ENCODE assay signal across 8 cellular contexts in genomic region chr4:153143527-153144348, GRCh38.
DNase-seq lines count a peak whose midpoint lies in the region; ATAC-seq and TF ChIP-seq lines count a peak whose summit lies in the region.

No MANE protein-coding gene starts in this region.

- H3K4me3 ChIP-seq in mammary epithelial cell (replicated peaks in 1 of 3; ENCODE audit: insufficient read depth in 1 of 3, low read depth in 2 of 3, low read length in 3 of 3) (no peak overlapping the region), parathyroid adenoma (ENCODE audit: low read depth, low read length) (no peak overlapping the region)

- no peak for TF ChIP-seq CTCF in mammary epithelial cell (conservative IDR thresholded peaks at IDR 0.05 in 1 of 2, IDR thresholded peaks at IDR 0.05 in 1 of 2; ENCODE audit: extremely low read depth in 1 of 2, insufficient read depth in 1 of 2, low read depth in 1 of 2, low read length in 2 of 2)
- no peak for TF ChIP-seq CTCF in parathyroid adenoma (IDR thresholded peaks at IDR 0.05)

- no peaks in the 10 kb centered on the region for H4K20me1 ChIP-seq in mammary epithelial cell (ENCODE audit: insufficient read depth, low read length)

- H3K27ac ChIP-seq in mammary epithelial cell (ENCODE audit: insufficient read depth, low read depth, low read length) (no peak overlapping the region), parathyroid adenoma (peak overlapping the region; percentile 20)

- CTCF ChIA-PET in mammary epithelial cell (lab: Charles Lee; ENCODE audit: low non-redundant PET) (interaction anchor here (0.6 to 0.7 kb wide), 2 partner anchors 289 to 468 kb away, joined by 3 to 4 read pairs; no protein-coding TSS in a partner anchor), HEK293T (lab: Yijun Ruan, JAX) (interaction anchor here (0.6 to 2.0 kb wide), 29 partner anchors 7 to 430 kb away, joined by 3 to 17 read pairs (median 5); partner anchors contain the start of gene TRIM2)

- H3K79me2 ChIP-seq in mammary epithelial cell (ENCODE audit: insufficient read depth, low read length) (no peaks in the 10 kb centered on the region), parathyroid adenoma (no peaks in the 10 kb centered on the region)

- in situ Hi-C loops in mammary epithelial cell (cut with MboI; ENCODE audit: low sequenced_read_pairs in 2 of 2): loop anchor here (5.0 to 25.0 kb wide), 3 partner anchors 174 to 444 kb away; no protein-coding TSS in a partner anchor

- H3K4me1 ChIP-seq in mammary epithelial cell (ENCODE audit: insufficient read depth, low read length): peaks cover 22% of the 10 kb centered on the region
- peaks cover 8% of the 10 kb centered on the region for H3K4me1 ChIP-seq in parathyroid adenoma

- H3K9ac ChIP-seq in mammary epithelial cell (ENCODE audit: insufficient read depth, low read length) (no peak overlapping the region), parathyroid adenoma (no peak overlapping the region)

- H3K36me3 ChIP-seq in mammary epithelial cell (ENCODE audit: insufficient read depth, low read length) (no peaks in the 10 kb centered on the region), parathyroid adenoma (ENCODE audit: control insufficient read depth, insufficient read depth, low read length) (no peaks in the 10 kb centered on the region)

- BruUV-seq in mammary epithelial cell (replicated peaks; lab: Mats Ljungman, UMichigan): TSS peak; percentile 81

- peak overlapping the region; percentile 57 for H2AFZ ChIP-seq in mammary epithelial cell (ENCODE audit: low read depth, low read length)
- peak overlapping the region; percentile 58 for H2AFZ ChIP-seq in parathyroid adenoma

- WGBS in mammary epithelial cell (ENCODE audit: low coverage, missing lambda C conversion rate): 24% methylated on average over 7 of the region's 7 CpGs

- intact Hi-C loops in mammary epithelial cell (cut with micrococcal nuclease): loop anchor here (1.0 to 2.0 kb wide), 8 partner anchors 79 to 607 kb away; no protein-coding TSS in a partner anchor

- no peaks in the 10 kb centered on the region for H3K9me3 ChIP-seq in mammary epithelial cell (replicated peaks; ENCODE audit: insufficient read depth, low read length)
- no peaks in the 10 kb centered on the region for H3K9me3 ChIP-seq in parathyroid adenoma (ENCODE audit: control insufficient read depth, low read length)

- dilution Hi-C loops in mammary epithelial cell (cut with HindIII; ENCODE audit: low sequenced_read_pairs): loop anchor here (25.0 kb wide), 1 partner anchor 169 kb away; no protein-coding TSS in a partner anchor

- POLR2A ChIA-PET in HEK293T (lab: Yijun Ruan, JAX): no interaction called here

- peak overlapping the region; percentile 39 for H3K4me2 ChIP-seq in mammary epithelial cell (ENCODE audit: insufficient read depth, low read depth, low read length)
- no peak overlapping the region for H3K4me2 ChIP-seq in parathyroid adenoma (ENCODE audit: low read length)

- no peaks in the 10 kb centered on the region for H3K27me3 ChIP-seq in mammary epithelial cell (ENCODE audit: insufficient read depth, low read length)
- H3K27me3 ChIP-seq in parathyroid adenoma (ENCODE audit: control insufficient read depth, insufficient read depth, low read length): no peaks in the 10 kb centered on the region

- DNase-seq in NCI-H2107 treated with DMSO at 0.1 percent for 48 hours (lab: John Stamatoyannopoulos, UW; ENCODE audit: unreplicated experiment) (peak; percentile 49), mammary epithelial cell (peak; percentile 17), HEK293T (ENCODE audit: extremely low spot score) (no peak), GF-D8 (lab: John Stamatoyannopoulos, UW) (no peak)

- ATAC-seq in GM19351 (IDR thresholded peaks at IDR 0.05; ENCODE audit: unreplicated experiment) (peak; percentile 52), GM21381 (IDR thresholded peaks at IDR 0.05; ENCODE audit: unreplicated experiment) (no peak), HG02973 (IDR thresholded peaks at IDR 0.05; ENCODE audit: unreplicated experiment) (no peak)

TF ChIP-seq in HEK293T, 16 proteins besides CTCF, POLR2A, EP300 and RAD21:
- TF ChIP-seq HDGF (IDR thresholded peaks at IDR 0.05; ENCODE audit: borderline replicate concordance) (no peak), L3MBTL2 (conservative IDR thresholded peaks at IDR 0.05) (no peak), SUZ12 (IDR thresholded peaks at IDR 0.05) (no peak), FOXA1 (IDR thresholded peaks at IDR 0.05) (no peak), BHLHE40 (IDR thresholded peaks at IDR 0.05; ENCODE audit: borderline replicate concordance) (no peak), LEF1 (IDR thresholded peaks at IDR 0.05; ENCODE audit: borderline replicate concordance) (no peak), CTBP1 (IDR thresholded peaks at IDR 0.05; ENCODE audit: borderline replicate concordance) (no peak), ZNF384 (IDR thresholded peaks at IDR 0.05) (no peak), PKNOX1 (IDR thresholded peaks at IDR 0.05) (no peak), NFRKB (IDR thresholded peaks at IDR 0.05) (no peak), ELF4 (IDR thresholded peaks at IDR 0.05) (no peak)

Comparison
In these comparisons a context has a peak if more than half of its experiments do, and no peak if none do; other contexts are left out.
1. DNase-seq: peak in NCI-H2107 treated with DMSO at 0.1 percent for 48 hours (single experiment) and mammary epithelial cell (single experiment); none in HEK293T (single experiment) and GF-D8 (single experiment).